ENCODE assay signal across 1 cellular context in the genomic region with DNA sequence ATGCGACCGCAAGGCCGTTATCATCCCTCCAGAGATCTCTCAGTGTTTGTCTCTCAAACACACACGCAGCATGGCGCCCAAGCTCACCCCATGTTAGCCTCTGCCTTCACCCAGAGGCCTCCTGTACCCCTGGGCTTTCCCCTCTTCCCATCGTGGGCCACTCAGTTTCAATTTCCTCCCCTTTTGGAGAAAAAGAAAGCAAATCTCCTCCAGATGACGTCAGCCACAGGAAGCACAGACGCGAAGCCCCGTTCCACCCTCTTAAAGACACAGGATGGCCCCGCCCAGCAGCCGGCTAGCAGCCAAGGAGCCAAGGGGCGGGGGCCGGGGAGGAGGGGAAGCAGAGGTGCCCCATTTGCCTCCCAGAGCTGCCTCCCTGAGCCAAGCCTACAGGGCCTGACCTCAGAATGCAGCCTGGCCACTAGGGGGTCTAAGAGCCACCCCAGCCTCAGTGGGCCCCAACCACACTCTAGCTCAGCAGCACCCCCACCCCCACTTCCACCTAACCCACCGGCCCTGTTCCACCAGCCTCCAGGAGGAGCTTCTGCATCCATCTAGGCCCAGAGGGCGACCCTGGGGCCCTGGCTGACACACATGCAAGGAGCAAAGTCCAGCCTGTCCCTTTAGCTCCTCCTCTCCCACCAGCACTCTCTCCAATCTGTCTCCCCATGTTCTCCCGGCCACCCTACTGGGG.
TF ChIP-seq lines count a peak whose summit lies in the region.

No MANE protein-coding gene starts in this region.

TF ChIP-seq in K562, 482 proteins besides CTCF, POLR2A, EP300 and RAD21 (continued from another document and continues in another):
- TF ChIP-seq MTA3 (IDR thresholded peaks at IDR 0.05; ENCODE audit: borderline replicate concordance) (peak; percentile 54; the same call in 1 of the 2 replicates), ZBTB17 (CRISPR knock-in tag; IDR thresholded peaks at IDR 0.05) (no peak), ADNP (tag; IDR thresholded peaks at IDR 0.05) (no peak), ZNF282 (CRISPR knock-in tag; IDR thresholded peaks at IDR 0.05) (no peak), MCM2 (IDR thresholded peaks at IDR 0.05; ENCODE audit: low read depth) (no peak), GATA2 (CRISPR knock-in tag; IDR thresholded peaks at IDR 0.05) (no peak), SREBF2 (CRISPR knock-in tag; IDR thresholded peaks at IDR 0.05) (no peak), SMAD1 (IDR thresholded peaks at IDR 0.05; ENCODE audit: low read depth, low read length, partially characterized antibody) (no peak), CXXC5 (CRISPR knock-in tag; IDR thresholded peaks at IDR 0.05) (peak; percentile 52; the same call in 1 of the 2 replicates), PRMT5 (CRISPR knock-in tag; IDR thresholded peaks at IDR 0.05) (no peak), FOXK1 (CRISPR knock-in tag; IDR thresholded peaks at IDR 0.05; ENCODE audit: borderline replicate concordance) (no peak), FOXM1 (IDR thresholded peaks at IDR 0.05; ENCODE audit: low read depth) (peak; percentile 26; the same call in 1 of the 2 replicates), FOXM1 (CRISPR knock-in tag; IDR thresholded peaks at IDR 0.05; ENCODE audit: low read depth) (0 out of 2 replicates have a peak, but pooled peaks have one; percentile 58), TCFL5 (CRISPR knock-in tag; conservative IDR thresholded peaks at IDR 0.05) (no peak), RBFOX2 (IDR thresholded peaks at IDR 0.05; ENCODE audit: low read depth, low read length) (peak; percentile 80), ZBTB1 (CRISPR knock-in tag; IDR thresholded peaks at IDR 0.05; ENCODE audit: borderline replicate concordance, low read depth) (no peak), MEF2A (IDR thresholded peaks at IDR 0.05; ENCODE audit: control insufficient read depth, low read depth, low read length) (no peak), TAF1 (IDR thresholded peaks at IDR 0.05; ENCODE audit: control insufficient read depth, extremely low read depth, insufficient read depth, low read length, severe bottlenecking) (peak; percentile 64), ETS2 (tag; IDR thresholded peaks at IDR 0.05; ENCODE audit: borderline replicate concordance, poor library complexity, severe bottlenecking) (no peak), ESRRB (CRISPR knock-in tag; IDR thresholded peaks at IDR 0.05; ENCODE audit: borderline replicate concordance) (no peak), DDX20 (tag; IDR thresholded peaks at IDR 0.05; ENCODE audit: low read depth) (no peak), STAT5A (IDR thresholded peaks at IDR 0.05; ENCODE audit: borderline replicate concordance, low read length) (no peak), EZH2 (IDR thresholded peaks at IDR 0.05; ENCODE audit: borderline replicate concordance, low read depth, low read length) (no peak), RFX1 (IDR thresholded peaks at IDR 0.05) (no peak), GABPA (tag; conservative IDR thresholded peaks at IDR 0.05; ENCODE audit: low read depth) (peak; percentile 72), SMC3 (conservative IDR thresholded peaks at IDR 0.05; ENCODE audit: insufficient read depth, low read depth, low read length) (no peak), HDAC2 (IDR thresholded peaks at IDR 0.05) (no peak; the same call in 1 of the 2 replicates), WHSC1 (IDR thresholded peaks at IDR 0.05; ENCODE audit: low read length) (no peak), FOS (IDR thresholded peaks at IDR 0.05; ENCODE audit: extremely low read depth, insufficient read length) (no peak), HDGF (IDR thresholded peaks at IDR 0.05) (peak; percentile 67; the same call in 1 of the 2 replicates), PHF8 (IDR thresholded peaks at IDR 0.05; ENCODE audit: borderline replicate concordance, low read length) (peak; percentile 77), ZNF644 (tag; IDR thresholded peaks at IDR 0.05; ENCODE audit: low read depth) (no peak), TEAD2 (tag; IDR thresholded peaks at IDR 0.05) (no peak), ZNF311 (CRISPR knock-in tag; IDR thresholded peaks at IDR 0.05) (no peak), CTBP1 (IDR thresholded peaks at IDR 0.05; ENCODE audit: borderline replicate concordance) (peak; percentile 79; the same call in 1 of the 2 replicates), ZNF77 (CRISPR knock-in tag; IDR thresholded peaks at IDR 0.05) (no peak), MAFK (IDR thresholded peaks at IDR 0.05; ENCODE audit: low read length) (no peak), KAT7 (CRISPR knock-in tag; IDR thresholded peaks at IDR 0.05; ENCODE audit: borderline replicate concordance) (no peak), RBM39 (optimal IDR thresholded peaks at IDR 0.05; ENCODE audit: low read depth, low read length) (peak; percentile 45), ZFX (CRISPR knock-in tag; IDR thresholded peaks at IDR 0.05) (peak; percentile 88), XRCC4 (IDR thresholded peaks at IDR 0.05; ENCODE audit: extremely low read depth, insufficient read depth, insufficient read length) (no peak)
- TF ChIP-seq, protein P1, sequence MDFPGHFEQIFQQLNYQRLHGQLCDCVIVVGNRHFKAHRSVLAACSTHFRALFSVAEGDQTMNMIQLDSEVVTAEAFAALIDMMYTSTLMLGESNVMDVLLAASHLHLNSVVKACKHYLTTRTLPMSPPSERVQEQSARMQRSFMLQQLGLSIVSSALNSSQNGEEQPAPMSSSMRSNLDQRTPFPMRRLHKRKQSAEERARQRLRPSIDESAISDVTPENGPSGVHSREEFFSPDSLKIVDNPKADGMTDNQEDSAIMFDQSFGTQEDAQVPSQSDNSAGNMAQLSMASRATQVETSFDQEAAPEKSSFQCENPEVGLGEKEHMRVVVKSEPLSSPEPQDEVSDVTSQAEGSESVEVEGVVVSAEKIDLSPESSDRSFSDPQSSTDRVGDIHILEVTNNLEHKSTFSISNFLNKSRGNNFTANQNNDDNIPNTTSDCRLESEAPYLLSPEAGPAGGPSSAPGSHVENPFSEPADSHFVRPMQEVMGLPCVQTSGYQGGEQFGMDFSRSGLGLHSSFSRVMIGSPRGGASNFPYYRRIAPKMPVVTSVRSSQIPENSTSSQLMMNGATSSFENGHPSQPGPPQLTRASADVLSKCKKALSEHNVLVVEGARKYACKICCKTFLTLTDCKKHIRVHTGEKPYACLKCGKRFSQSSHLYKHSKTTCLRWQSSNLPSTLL (IDR thresholded peaks at IDR 0.05), result no peak
- TF ChIP-seq, protein P2, sequence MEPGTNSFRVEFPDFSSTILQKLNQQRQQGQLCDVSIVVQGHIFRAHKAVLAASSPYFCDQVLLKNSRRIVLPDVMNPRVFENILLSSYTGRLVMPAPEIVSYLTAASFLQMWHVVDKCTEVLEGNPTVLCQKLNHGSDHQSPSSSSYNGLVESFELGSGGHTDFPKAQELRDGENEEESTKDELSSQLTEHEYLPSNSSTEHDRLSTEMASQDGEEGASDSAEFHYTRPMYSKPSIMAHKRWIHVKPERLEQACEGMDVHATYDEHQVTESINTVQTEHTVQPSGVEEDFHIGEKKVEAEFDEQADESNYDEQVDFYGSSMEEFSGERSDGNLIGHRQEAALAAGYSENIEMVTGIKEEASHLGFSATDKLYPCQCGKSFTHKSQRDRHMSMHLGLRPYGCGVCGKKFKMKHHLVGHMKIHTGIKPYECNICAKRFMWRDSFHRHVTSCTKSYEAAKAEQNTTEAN (CRISPR knock-in tag; IDR thresholded peaks at IDR 0.05), result no peak
- TF ChIP-seq, protein P3, sequence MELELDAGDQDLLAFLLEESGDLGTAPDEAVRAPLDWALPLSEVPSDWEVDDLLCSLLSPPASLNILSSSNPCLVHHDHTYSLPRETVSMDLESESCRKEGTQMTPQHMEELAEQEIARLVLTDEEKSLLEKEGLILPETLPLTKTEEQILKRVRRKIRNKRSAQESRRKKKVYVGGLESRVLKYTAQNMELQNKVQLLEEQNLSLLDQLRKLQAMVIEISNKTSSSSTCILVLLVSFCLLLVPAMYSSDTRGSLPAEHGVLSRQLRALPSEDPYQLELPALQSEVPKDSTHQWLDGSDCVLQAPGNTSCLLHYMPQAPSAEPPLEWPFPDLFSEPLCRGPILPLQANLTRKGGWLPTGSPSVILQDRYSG (tag; conservative IDR thresholded peaks at IDR 0.05; ENCODE audit: low read depth), result no peak
- TF ChIP-seq, protein P4, sequence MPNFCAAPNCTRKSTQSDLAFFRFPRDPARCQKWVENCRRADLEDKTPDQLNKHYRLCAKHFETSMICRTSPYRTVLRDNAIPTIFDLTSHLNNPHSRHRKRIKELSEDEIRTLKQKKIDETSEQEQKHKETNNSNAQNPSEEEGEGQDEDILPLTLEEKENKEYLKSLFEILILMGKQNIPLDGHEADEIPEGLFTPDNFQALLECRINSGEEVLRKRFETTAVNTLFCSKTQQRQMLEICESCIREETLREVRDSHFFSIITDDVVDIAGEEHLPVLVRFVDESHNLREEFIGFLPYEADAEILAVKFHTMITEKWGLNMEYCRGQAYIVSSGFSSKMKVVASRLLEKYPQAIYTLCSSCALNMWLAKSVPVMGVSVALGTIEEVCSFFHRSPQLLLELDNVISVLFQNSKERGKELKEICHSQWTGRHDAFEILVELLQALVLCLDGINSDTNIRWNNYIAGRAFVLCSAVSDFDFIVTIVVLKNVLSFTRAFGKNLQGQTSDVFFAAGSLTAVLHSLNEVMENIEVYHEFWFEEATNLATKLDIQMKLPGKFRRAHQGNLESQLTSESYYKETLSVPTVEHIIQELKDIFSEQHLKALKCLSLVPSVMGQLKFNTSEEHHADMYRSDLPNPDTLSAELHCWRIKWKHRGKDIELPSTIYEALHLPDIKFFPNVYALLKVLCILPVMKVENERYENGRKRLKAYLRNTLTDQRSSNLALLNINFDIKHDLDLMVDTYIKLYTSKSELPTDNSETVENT (CRISPR knock-in tag; IDR thresholded peaks at IDR 0.05), result no peak
- TF ChIP-seq, protein P5, sequence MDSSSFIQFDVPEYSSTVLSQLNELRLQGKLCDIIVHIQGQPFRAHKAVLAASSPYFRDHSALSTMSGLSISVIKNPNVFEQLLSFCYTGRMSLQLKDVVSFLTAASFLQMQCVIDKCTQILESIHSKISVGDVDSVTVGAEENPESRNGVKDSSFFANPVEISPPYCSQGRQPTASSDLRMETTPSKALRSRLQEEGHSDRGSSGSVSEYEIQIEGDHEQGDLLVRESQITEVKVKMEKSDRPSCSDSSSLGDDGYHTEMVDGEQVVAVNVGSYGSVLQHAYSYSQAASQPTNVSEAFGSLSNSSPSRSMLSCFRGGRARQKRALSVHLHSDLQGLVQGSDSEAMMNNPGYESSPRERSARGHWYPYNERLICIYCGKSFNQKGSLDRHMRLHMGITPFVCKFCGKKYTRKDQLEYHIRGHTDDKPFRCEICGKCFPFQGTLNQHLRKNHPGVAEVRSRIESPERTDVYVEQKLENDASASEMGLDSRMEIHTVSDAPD (CRISPR knock-in tag; IDR thresholded peaks at IDR 0.05), result no peak
- TF ChIP-seq, protein P6, sequence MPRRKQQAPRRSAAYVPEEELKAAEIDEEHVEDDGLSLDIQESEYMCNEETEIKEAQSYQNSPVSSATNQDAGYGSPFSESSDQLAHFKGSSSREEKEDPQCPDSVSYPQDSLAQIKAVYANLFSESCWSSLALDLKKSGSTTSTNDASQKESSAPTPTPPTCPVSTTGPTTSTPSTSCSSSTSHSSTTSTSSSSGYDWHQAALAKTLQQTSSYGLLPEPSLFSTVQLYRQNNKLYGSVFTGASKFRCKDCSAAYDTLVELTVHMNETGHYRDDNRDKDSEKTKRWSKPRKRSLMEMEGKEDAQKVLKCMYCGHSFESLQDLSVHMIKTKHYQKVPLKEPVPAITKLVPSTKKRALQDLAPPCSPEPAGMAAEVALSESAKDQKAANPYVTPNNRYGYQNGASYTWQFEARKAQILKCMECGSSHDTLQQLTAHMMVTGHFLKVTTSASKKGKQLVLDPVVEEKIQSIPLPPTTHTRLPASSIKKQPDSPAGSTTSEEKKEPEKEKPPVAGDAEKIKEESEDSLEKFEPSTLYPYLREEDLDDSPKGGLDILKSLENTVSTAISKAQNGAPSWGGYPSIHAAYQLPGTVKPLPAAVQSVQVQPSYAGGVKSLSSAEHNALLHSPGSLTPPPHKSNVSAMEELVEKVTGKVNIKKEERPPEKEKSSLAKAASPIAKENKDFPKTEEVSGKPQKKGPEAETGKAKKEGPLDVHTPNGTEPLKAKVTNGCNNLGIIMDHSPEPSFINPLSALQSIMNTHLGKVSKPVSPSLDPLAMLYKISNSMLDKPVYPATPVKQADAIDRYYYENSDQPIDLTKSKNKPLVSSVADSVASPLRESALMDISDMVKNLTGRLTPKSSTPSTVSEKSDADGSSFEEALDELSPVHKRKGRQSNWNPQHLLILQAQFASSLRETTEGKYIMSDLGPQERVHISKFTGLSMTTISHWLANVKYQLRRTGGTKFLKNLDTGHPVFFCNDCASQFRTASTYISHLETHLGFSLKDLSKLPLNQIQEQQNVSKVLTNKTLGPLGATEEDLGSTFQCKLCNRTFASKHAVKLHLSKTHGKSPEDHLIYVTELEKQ (CRISPR knock-in tag; IDR thresholded peaks at IDR 0.05), result no peak
- TF ChIP-seq, protein P7, sequence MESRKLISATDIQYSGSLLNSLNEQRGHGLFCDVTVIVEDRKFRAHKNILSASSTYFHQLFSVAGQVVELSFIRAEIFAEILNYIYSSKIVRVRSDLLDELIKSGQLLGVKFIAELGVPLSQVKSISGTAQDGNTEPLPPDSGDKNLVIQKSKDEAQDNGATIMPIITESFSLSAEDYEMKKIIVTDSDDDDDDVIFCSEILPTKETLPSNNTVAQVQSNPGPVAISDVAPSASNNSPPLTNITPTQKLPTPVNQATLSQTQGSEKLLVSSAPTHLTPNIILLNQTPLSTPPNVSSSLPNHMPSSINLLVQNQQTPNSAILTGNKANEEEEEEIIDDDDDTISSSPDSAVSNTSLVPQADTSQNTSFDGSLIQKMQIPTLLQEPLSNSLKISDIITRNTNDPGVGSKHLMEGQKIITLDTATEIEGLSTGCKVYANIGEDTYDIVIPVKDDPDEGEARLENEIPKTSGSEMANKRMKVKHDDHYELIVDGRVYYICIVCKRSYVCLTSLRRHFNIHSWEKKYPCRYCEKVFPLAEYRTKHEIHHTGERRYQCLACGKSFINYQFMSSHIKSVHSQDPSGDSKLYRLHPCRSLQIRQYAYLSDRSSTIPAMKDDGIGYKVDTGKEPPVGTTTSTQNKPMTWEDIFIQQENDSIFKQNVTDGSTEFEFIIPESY (CRISPR knock-in tag; IDR thresholded peaks at IDR 0.05), result no peak
